Comparison of ENCODE assay signal across 24 cellular contexts in the genomic region with DNA sequence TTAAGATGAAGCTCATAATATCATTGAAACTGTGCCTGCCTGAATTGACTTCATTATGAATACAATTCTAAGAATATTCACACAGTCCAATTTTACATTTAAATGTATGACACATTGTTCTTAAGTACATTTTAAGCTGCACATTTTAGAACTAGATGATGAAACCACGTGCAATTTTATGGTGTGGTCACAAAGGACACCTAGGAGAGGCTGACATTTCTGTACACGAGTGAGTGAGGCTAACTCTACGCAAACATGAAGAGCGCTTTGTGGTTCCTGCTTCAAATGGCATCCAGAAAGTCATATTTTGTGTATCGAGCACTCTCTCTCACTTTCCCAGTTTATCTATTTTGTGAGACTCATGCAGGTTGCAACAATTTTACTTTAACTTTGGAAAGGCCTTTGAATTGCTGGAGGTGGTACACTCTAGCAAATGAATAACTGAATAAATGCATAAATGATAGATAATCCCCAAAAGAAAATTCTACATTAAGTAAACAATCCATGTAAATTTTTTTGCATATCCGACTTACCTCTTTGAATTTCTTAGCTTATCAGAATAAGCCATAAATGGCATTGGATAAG.
DNase-seq lines count a peak whose midpoint lies in the region; ATAC-seq and TF ChIP-seq lines count a peak whose summit lies in the region.
"Had no signal": no experiment of that assay in that cellular context is flagged by ENCODE, and none has a peak within 500 bp of the region (broad histone marks: within the 10 kb centered on the region; RNA-seq: fewer than 3 reads in every experiment).

No MANE protein-coding gene starts in this region.

- peak; percentile 12 for DNase-seq in AG10803 (ENCODE audit: low read depth)
- peak; percentile 5 for DNase-seq in EL
- peak; percentile 79 for DNase-seq in OCI-M1 (lab: John Stamatoyannopoulos, UW)
- peak; percentile 1 to 49 for DNase-seq in erythroblast (lab: John Stamatoyannopoulos, UW)
- no peak for DNase-seq in SW 1271 (lab: John Stamatoyannopoulos, UW)
- DNase-seq in progenitor cell of endocrine pancreas (ENCODE audit: low spot score, unreplicated experiment), result no peak
- DNase-seq: activated CD4-positive, alpha-beta T cell treated with anti-CD3 and anti-CD28 coated beads for 48 hours; CD4-positive, CD25-positive, alpha-beta regulatory T cell; DMS 273 treated with DMSO at 0.1 percent for 48 hours; effector CD8-positive, alpha-beta T cell; gastrocnemius medialis; HFFc6; left ventricle myocardium superior; midbrain; natural killer cell; NCI-H2081 treated with DMSO at 0.1 percent for 48 hours; NCI-H748 treated with DMSO at 0.1 percent for 48 hours; pancreas; SIG-M5; substantia nigra had no signal

- ATAC-seq in HG03039 (IDR thresholded peaks at IDR 0.05; ENCODE audit: unreplicated experiment), result no peak
- ATAC-seq: activated naive CD4-positive, alpha-beta T cell treated with anti-CD3 and anti-CD28 coated beads, Interleukin-2, amount 50 U/mL, for 72 hours; esophagus mucosa; gastrocnemius medialis; left ventricle myocardium superior; natural killer cell; pancreas; sciatic nerve had no signal

- H3K36me3 Mint-ChIP-seq in progenitor cell of endocrine pancreas (ENCODE audit: insufficient read depth), result peaks cover 4% of the 10 kb centered on the region
- H3K36me3 Mint-ChIP-seq: activated naive CD4-positive, alpha-beta T cell treated with anti-CD3 and anti-CD28 coated beads, Interleukin-2, amount 50 U/mL, for 72 hours; CD4-positive, CD25-positive, alpha-beta regulatory T cell; natural killer cell had no signal

- H3K27me3 Mint-ChIP-seq in progenitor cell of endocrine pancreas, result peaks cover 14% of the 10 kb centered on the region
- H3K27me3 Mint-ChIP-seq: CD4-positive, CD25-positive, alpha-beta regulatory T cell had no signal

- TF ChIP-seq POLR2A in erythroblast (IDR thresholded peaks at IDR 0.05; ENCODE audit: low read length), result no peak

- H3K9me3 Mint-ChIP-seq in progenitor cell of endocrine pancreas (ENCODE audit: low read depth), result no peaks in the 10 kb centered on the region
- H3K9me3 Mint-ChIP-seq: activated naive CD4-positive, alpha-beta T cell treated with anti-CD3 and anti-CD28 coated beads, Interleukin-2, amount 50 U/mL, for 72 hours had no signal

- TF ChIP-seq CTCF in AG10803 (conservative IDR thresholded peaks at IDR 0.05; ENCODE audit: low read length) (no peak), progenitor cell of endocrine pancreas (IDR thresholded peaks at IDR 0.05; ENCODE audit: unreplicated experiment) (no peak)

- H3K4me3 Mint-ChIP-seq in progenitor cell of endocrine pancreas (ENCODE audit: low read depth), result no peak overlapping the region
- H3K4me3 Mint-ChIP-seq: CD4-positive, CD25-positive, alpha-beta regulatory T cell; HFFc6; natural killer cell had no signal

- H3K4me1 Mint-ChIP-seq in progenitor cell of endocrine pancreas (ENCODE audit: low read depth), result peaks cover 14% of the 10 kb centered on the region
- H3K4me1 Mint-ChIP-seq: CD4-positive, CD25-positive, alpha-beta regulatory T cell; natural killer cell had no signal

- no peak overlapping the region for H3K4me3 ChIP-seq in AG10803 (ENCODE audit: low read length)
- H3K4me3 ChIP-seq: gastrocnemius medialis, pancreas had no signal

- no peak overlapping the region for H3K27ac Mint-ChIP-seq in progenitor cell of endocrine pancreas
- H3K27ac Mint-ChIP-seq: activated naive CD4-positive, alpha-beta T cell treated with anti-CD3 and anti-CD28 coated beads, Interleukin-2, amount 50 U/mL, for 72 hours; CD4-positive, CD25-positive, alpha-beta regulatory T cell; HFFc6; natural killer cell had no signal

Comparison
In these comparisons a context has a peak if more than half of its experiments do, and no peak if none do; other contexts are left out.
1. DNase-seq: peak in AG10803 (single experiment), EL (single experiment), OCI-M1 (single experiment) and erythroblast (2 of 2); none in SW 1271 (0 of 2) and progenitor cell of endocrine pancreas (single experiment).